1 cellular context compared by ENCODE assay signal in the genomic region with DNA sequence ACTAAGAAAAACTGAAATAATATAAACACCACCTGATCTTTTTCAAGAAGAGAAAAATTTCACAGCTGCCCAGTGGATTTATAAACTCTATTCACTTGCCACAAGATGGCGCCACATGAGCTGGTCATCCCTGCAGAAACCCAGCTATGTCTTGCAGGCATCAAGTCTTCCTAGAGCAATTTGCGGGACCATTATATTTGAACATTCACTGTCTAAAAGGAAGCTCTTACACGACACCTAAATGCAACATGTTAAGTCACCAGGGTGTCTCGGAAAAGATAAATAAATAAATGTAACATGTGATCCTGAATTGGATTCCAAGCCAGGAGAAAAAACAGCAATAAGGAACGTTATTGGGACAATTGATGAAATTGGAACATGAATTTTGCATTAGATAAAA.
TF ChIP-seq lines count a peak whose summit lies in the region.

No MANE protein-coding gene starts in this region.

TF ChIP-seq in HCT116, 20 proteins besides CTCF, POLR2A, EP300 and RAD21 (continued from another document):
- TF ChIP-seq, protein P1, sequence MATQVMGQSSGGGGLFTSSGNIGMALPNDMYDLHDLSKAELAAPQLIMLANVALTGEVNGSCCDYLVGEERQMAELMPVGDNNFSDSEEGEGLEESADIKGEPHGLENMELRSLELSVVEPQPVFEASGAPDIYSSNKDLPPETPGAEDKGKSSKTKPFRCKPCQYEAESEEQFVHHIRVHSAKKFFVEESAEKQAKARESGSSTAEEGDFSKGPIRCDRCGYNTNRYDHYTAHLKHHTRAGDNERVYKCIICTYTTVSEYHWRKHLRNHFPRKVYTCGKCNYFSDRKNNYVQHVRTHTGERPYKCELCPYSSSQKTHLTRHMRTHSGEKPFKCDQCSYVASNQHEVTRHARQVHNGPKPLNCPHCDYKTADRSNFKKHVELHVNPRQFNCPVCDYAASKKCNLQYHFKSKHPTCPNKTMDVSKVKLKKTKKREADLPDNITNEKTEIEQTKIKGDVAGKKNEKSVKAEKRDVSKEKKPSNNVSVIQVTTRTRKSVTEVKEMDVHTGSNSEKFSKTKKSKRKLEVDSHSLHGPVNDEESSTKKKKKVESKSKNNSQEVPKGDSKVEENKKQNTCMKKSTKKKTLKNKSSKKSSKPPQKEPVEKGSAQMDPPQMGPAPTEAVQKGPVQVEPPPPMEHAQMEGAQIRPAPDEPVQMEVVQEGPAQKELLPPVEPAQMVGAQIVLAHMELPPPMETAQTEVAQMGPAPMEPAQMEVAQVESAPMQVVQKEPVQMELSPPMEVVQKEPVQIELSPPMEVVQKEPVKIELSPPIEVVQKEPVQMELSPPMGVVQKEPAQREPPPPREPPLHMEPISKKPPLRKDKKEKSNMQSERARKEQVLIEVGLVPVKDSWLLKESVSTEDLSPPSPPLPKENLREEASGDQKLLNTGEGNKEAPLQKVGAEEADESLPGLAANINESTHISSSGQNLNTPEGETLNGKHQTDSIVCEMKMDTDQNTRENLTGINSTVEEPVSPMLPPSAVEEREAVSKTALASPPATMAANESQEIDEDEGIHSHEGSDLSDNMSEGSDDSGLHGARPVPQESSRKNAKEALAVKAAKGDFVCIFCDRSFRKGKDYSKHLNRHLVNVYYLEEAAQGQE (IDR thresholded peaks at IDR 0.05; ENCODE audit: low read depth): no peak
- TF ChIP-seq SP1 (IDR thresholded peaks at IDR 0.05; ENCODE audit: low read depth): no peak
- TF ChIP-seq SIN3A (IDR thresholded peaks at IDR 0.05; ENCODE audit: low read depth): no peak
- TF ChIP-seq CEBPB (IDR thresholded peaks at IDR 0.05; ENCODE audit: low read depth): no peak
- TF ChIP-seq, protein P2, sequence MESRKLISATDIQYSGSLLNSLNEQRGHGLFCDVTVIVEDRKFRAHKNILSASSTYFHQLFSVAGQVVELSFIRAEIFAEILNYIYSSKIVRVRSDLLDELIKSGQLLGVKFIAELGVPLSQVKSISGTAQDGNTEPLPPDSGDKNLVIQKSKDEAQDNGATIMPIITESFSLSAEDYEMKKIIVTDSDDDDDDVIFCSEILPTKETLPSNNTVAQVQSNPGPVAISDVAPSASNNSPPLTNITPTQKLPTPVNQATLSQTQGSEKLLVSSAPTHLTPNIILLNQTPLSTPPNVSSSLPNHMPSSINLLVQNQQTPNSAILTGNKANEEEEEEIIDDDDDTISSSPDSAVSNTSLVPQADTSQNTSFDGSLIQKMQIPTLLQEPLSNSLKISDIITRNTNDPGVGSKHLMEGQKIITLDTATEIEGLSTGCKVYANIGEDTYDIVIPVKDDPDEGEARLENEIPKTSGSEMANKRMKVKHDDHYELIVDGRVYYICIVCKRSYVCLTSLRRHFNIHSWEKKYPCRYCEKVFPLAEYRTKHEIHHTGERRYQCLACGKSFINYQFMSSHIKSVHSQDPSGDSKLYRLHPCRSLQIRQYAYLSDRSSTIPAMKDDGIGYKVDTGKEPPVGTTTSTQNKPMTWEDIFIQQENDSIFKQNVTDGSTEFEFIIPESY (IDR thresholded peaks at IDR 0.05; ENCODE audit: extremely low read depth, insufficient replicate concordance, low read length): no peak
- no peak for TF ChIP-seq SRF (IDR thresholded peaks at IDR 0.05; ENCODE audit: low read depth)
- TF ChIP-seq FOSL1 (IDR thresholded peaks at IDR 0.05; ENCODE audit: low read depth): no peak
- no peak for TF ChIP-seq TCF7L2 (IDR thresholded peaks at IDR 0.05; ENCODE audit: borderline replicate concordance, extremely low read depth, insufficient read depth, insufficient read length)
- no peak for TF ChIP-seq ELF1 (IDR thresholded peaks at IDR 0.05; ENCODE audit: borderline replicate concordance, low read depth)
